1 cellular context compared by ENCODE assay signal in genomic region chr4:11650801-11651596, GRCh38.
TF ChIP-seq lines count a peak whose summit lies in the region.

No MANE protein-coding gene starts in this region.

TF ChIP-seq in GM23338, 12 proteins besides CTCF, POLR2A, EP300 and RAD21 (continued from another document):
- no peak for TF ChIP-seq ZNF114 (CRISPR knock-in tag; IDR thresholded peaks at IDR 0.05)
- TF ChIP-seq, protein P1, sequence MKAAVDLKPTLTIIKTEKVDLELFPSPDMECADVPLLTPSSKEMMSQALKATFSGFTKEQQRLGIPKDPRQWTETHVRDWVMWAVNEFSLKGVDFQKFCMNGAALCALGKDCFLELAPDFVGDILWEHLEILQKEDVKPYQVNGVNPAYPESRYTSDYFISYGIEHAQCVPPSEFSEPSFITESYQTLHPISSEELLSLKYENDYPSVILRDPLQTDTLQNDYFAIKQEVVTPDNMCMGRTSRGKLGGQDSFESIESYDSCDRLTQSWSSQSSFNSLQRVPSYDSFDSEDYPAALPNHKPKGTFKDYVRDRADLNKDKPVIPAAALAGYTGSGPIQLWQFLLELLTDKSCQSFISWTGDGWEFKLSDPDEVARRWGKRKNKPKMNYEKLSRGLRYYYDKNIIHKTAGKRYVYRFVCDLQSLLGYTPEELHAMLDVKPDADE (IDR thresholded peaks at IDR 0.05): no peak
- TF ChIP-seq ZNF462 (CRISPR knock-in tag; IDR thresholded peaks at IDR 0.05): no peak
